Comparison of ENCODE assay signal across 22 cellular contexts in genomic region chr16:12206031-12206748, GRCh38.
"Had no signal": no experiment of that assay in that cellular context is flagged by ENCODE, and none has a peak within 500 bp of the region (broad histone marks: within the 10 kb centered on the region; RNA-seq: fewer than 3 reads in every experiment).

No MANE protein-coding gene starts in this region.

- H3K9me3 Mint-ChIP-seq: effector memory CD8-positive, alpha-beta T cell; natural killer cell treated with Interleukin-12 subunit alpha and Interleukin-12 subunit beta and Interleukin-15 and Interleukin-18, amount 100 ng/mL, for 72 hours; neural crest cell; stimulated activated effector memory CD8-positive, alpha-beta T cell treated with anti-CD3 and anti-CD28 coated beads, Interleukin-12 subunit alpha, Interleukin-12 subunit beta, amount 100 ng/mL, for 72 hours had no signal

- H3K27me3 Mint-ChIP-seq: effector memory CD8-positive, alpha-beta T cell; natural killer cell treated with Interleukin-12 subunit alpha and Interleukin-12 subunit beta and Interleukin-15 and Interleukin-18, amount 100 ng/mL, for 72 hours; progenitor cell of endocrine pancreas had no signal

- H3K9me3 ChIP-seq: lower lobe of right lung, neutrophil, sigmoid colon, stomach, thyroid gland had no signal

- FAIRE-seq: endometrium, keratinocyte had no signal

- H3K4me3 ChIP-seq: lower lobe of right lung, sigmoid colon, stomach, thyroid gland had no signal

- H3K27me3 ChIP-seq: neutrophil, sigmoid colon, stomach, thyroid gland had no signal

- H3K4me1 ChIP-seq: lower lobe of right lung, parathyroid adenoma, stomach had no signal

- H3K36me3 ChIP-seq: lower lobe of right lung, neutrophil, sigmoid colon, thyroid gland had no signal

- H3K36me3 Mint-ChIP-seq: natural killer cell treated with Interleukin-12 subunit alpha and Interleukin-12 subunit beta and Interleukin-15 and Interleukin-18, amount 100 ng/mL, for 72 hours; stimulated activated effector memory CD8-positive, alpha-beta T cell treated with anti-CD3 and anti-CD28 coated beads, Interleukin-12 subunit alpha, Interleukin-12 subunit beta, amount 100 ng/mL, for 72 hours had no signal

- H3K9ac ChIP-seq: parathyroid adenoma had no signal

- H2AFZ ChIP-seq: parathyroid adenoma had no signal

- ATAC-seq: effector memory CD8-positive, alpha-beta T cell; left ventricle myocardium superior; lower lobe of right lung; natural killer cell treated with Interleukin-12 subunit alpha and Interleukin-12 subunit beta and Interleukin-15 and Interleukin-18, amount 100 ng/mL, for 72 hours; stimulated activated effector memory CD8-positive, alpha-beta T cell treated with anti-CD3 and anti-CD28 coated beads, Interleukin-12 subunit alpha, Interleukin-12 subunit beta, amount 100 ng/mL, for 72 hours had no signal

- H3K4me1 Mint-ChIP-seq: neural crest cell had no signal

- H3K27ac ChIP-seq: lower lobe of right lung, neutrophil, parathyroid adenoma, sigmoid colon, stomach, thyroid gland had no signal

- H3K27ac Mint-ChIP-seq: effector memory CD8-positive, alpha-beta T cell; natural killer cell treated with Interleukin-12 subunit alpha and Interleukin-12 subunit beta and Interleukin-15 and Interleukin-18, amount 100 ng/mL, for 72 hours; progenitor cell of endocrine pancreas; stimulated activated effector memory CD8-positive, alpha-beta T cell treated with anti-CD3 and anti-CD28 coated beads, Interleukin-12 subunit alpha, Interleukin-12 subunit beta, amount 100 ng/mL, for 72 hours had no signal

- H3K4me3 Mint-ChIP-seq: effector memory CD8-positive, alpha-beta T cell; natural killer cell treated with Interleukin-12 subunit alpha and Interleukin-12 subunit beta and Interleukin-15 and Interleukin-18, amount 100 ng/mL, for 72 hours; neural crest cell; stimulated activated effector memory CD8-positive, alpha-beta T cell treated with anti-CD3 and anti-CD28 coated beads, Interleukin-12 subunit alpha, Interleukin-12 subunit beta, amount 100 ng/mL, for 72 hours had no signal

- DNase-seq: cerebellar nuclear complex; cortex of kidney; effector memory CD8-positive, alpha-beta T cell; erythroblast; foreskin melanocyte; left ventricle myocardium superior; lower lobe of right lung; stimulated activated CD4-positive, alpha-beta T cell treated with anti-CD3 and anti-CD28 coated beads, Interleukin-2, amount 100 ng/mL, for 24 hours; stimulated activated CD4-positive, alpha-beta T cell treated with anti-CD3 and anti-CD28 coated beads, Interleukin-4, amount 100 ng/mL, for 24 hours; stimulated activated naive CD4-positive, alpha-beta T cell treated with Interleukin-2 at 50 U/mL for 16 hours; stomach; thyroid gland; trophoblast cell had no signal
